Comparison of ENCODE assay signal across 17 cellular contexts in genomic region chr2:223923976-223924375, GRCh38. TPM values are rescaled to one million over a fixed set of nuclear protein-coding genes. Genes with fewer than 3 reads are reported as not detected.
DNase-seq lines count a peak whose midpoint lies in the region; ATAC-seq, FAIRE-seq and TF ChIP-seq lines count a peak whose summit lies in the region.
"Had no signal": no experiment of that assay in that cellular context is flagged by ENCODE, and none has a peak within 500 bp of the region (broad histone marks: within the 10 kb centered on the region; RNA-seq: fewer than 3 reads in every experiment).

No MANE protein-coding gene starts in this region.

- peaks cover 6% of the 10 kb centered on the region for H3K4me1 ChIP-seq in mammary epithelial cell (ENCODE audit: insufficient read depth, low read length)
- H3K4me1 ChIP-seq in endothelial cell of umbilical vein (ENCODE audit: control insufficient read depth, extremely low read depth, insufficient read depth, low read length), result peaks cover 61% of the 10 kb centered on the region

- in situ Hi-C loops in mammary epithelial cell (cut with MboI; ENCODE audit: low sequenced_read_pairs in 2 of 2), result no loop called here

- ATAC-seq in HG02759 (IDR thresholded peaks at IDR 0.05; ENCODE audit: unreplicated experiment), result no peak
- ATAC-seq: GM12878, K562 had no signal

- H3K9me3 ChIP-seq in mammary epithelial cell (replicated peaks; ENCODE audit: insufficient read depth, low read length), result no peaks in the 10 kb centered on the region
- H3K9me3 ChIP-seq in endothelial cell of umbilical vein (replicated peaks; ENCODE audit: control insufficient read depth, insufficient read depth, low read length), result peaks cover 4% of the 10 kb centered on the region

- H3K4me1 Mint-ChIP-seq in MCF 10A (ENCODE audit: insufficient read depth, unreplicated experiment), result peaks cover 15% of the 10 kb centered on the region

- H3K4me3 ChIP-seq in mammary epithelial cell (replicated peaks in 1 of 3; ENCODE audit: insufficient read depth in 1 of 3, low read depth in 2 of 3, low read length in 3 of 3) (no peak overlapping the region), endothelial cell of umbilical vein (replicated peaks in 1 of 3; ENCODE audit: insufficient read depth in 1 of 3, low read depth in 1 of 3, low read length in 3 of 3) (peak overlapping the region in 1 of 3 experiments; percentile 15)
- H3K4me3 ChIP-seq: BLaER1 treated with 17β-estradiol and CSF1 and Interleukin-3, amounts not matched to agents 10 nM and 100 nM; GM12878; K562 had no signal

- no peaks in the 10 kb centered on the region for H3K36me3 Mint-ChIP-seq in MCF 10A (ENCODE audit: insufficient read depth, unreplicated experiment)

- H3K27ac ChIP-seq in mammary epithelial cell (ENCODE audit: insufficient read depth, low read depth, low read length) (no peak overlapping the region), RWPE1 (0 out of 2 replicates have a peak overlapping the region, but pooled peaks have one; percentile 21), endothelial cell of umbilical vein (ENCODE audit: insufficient read depth, low read depth, low read length) (peak overlapping the region; percentile 38)
- H3K27ac ChIP-seq: 22Rv1; BLaER1 treated with 17β-estradiol and CSF1 and Interleukin-3, amounts not matched to agents 10 nM and 100 nM had no signal

- BruUV-seq in MCF 10A (replicated peaks; lab: Mats Ljungman, UMichigan), result no TSS peak
- no TSS peak for BruUV-seq in mammary epithelial cell (replicated peaks; lab: Mats Ljungman, UMichigan)
- BruUV-seq in endothelial cell of umbilical vein (replicated peaks; lab: Mats Ljungman, UMichigan), result no TSS peak

- no peak for DNase-seq in MCF 10A (ENCODE audit: unreplicated experiment)
- DNase-seq in mammary epithelial cell, result no peak
- no peak for DNase-seq in RWPE1 (ENCODE audit: low spot score)
- peak; percentile 83 for DNase-seq in endothelial cell of umbilical vein (ENCODE audit: low read depth, low spot score)
- DNase-seq in activated CD4-positive, alpha-beta T cell treated with anti-CD3 and anti-CD28 coated beads for 4 hours, result no peak
- no peak for DNase-seq in HEK293T (ENCODE audit: extremely low spot score)
- DNase-seq in GM10248 (ENCODE audit: extremely low spot score), result no peak
- DNase-seq: CD4-positive, CD25-positive, alpha-beta regulatory T cell; DMS53; GOT3; H9 had no signal

- H3K9me1 ChIP-seq in endothelial cell of umbilical vein (replicated peaks; ENCODE audit: control insufficient read depth, extremely low read depth, insufficient read depth, low read length), result no peaks in the 10 kb centered on the region

- FAIRE-seq in endothelial cell of umbilical vein (lab: Jason Lieb, UNC), result peak; percentile 81
- FAIRE-seq: GM12878, GM18507, K562 had no signal

- 53% methylated on average over 2 of the region's 2 CpGs for WGBS in mammary epithelial cell (ENCODE audit: low coverage, missing lambda C conversion rate)

- H3K79me2 ChIP-seq in mammary epithelial cell (ENCODE audit: insufficient read depth, low read length) (peaks cover 95% of the 10 kb centered on the region), endothelial cell of umbilical vein (ENCODE audit: control insufficient read depth, insufficient read depth, low read length) (peaks cover 79% of the 10 kb centered on the region)

- H3K4me2 ChIP-seq in mammary epithelial cell (ENCODE audit: insufficient read depth, low read depth, low read length), result no peak overlapping the region
- H3K4me2 ChIP-seq in endothelial cell of umbilical vein (ENCODE audit: insufficient read depth, low read length), result peak overlapping the region; percentile 73
- H3K4me2 ChIP-seq: BLaER1 treated with 17β-estradiol and CSF1 and Interleukin-3, amounts not matched to agents 10 nM and 100 nM had no signal

- H2AFZ ChIP-seq in mammary epithelial cell (ENCODE audit: low read depth, low read length) (no peak overlapping the region), endothelial cell of umbilical vein (ENCODE audit: low read depth, low read length) (no peak overlapping the region)

- H3K27me3 ChIP-seq in mammary epithelial cell (ENCODE audit: insufficient read depth, low read length) (no peaks in the 10 kb centered on the region), endothelial cell of umbilical vein (ENCODE audit: control insufficient read depth in 2 of 2, insufficient read depth in 2 of 2, low read length in 2 of 2) (no peaks in the 10 kb centered on the region)
- H3K27me3 ChIP-seq: BLaER1 treated with 17β-estradiol and CSF1 and Interleukin-3, amounts not matched to agents 10 nM and 100 nM had no signal

- intact Hi-C loops in MCF 10A (cut with micrococcal nuclease) (no loop called here), mammary epithelial cell (cut with micrococcal nuclease) (no loop called here), endothelial cell of umbilical vein (cut with micrococcal nuclease) (loop anchor here (1.0 kb wide), 3 partner anchors 12 to 33 kb away; partner anchors contain the start of gene MRPL44)

- CTCF ChIA-PET in MCF 10A (lab: Yijun Ruan, JAX) (interaction anchor here (0.6 kb wide), 1 partner anchor 34 kb away, joined by 3 read pairs; no protein-coding TSS in a partner anchor), mammary epithelial cell (lab: Charles Lee; ENCODE audit: low non-redundant PET) (no interaction called here), RWPE1 (lab: Yijun Ruan, JAX) (no interaction called here), endothelial cell of umbilical vein (lab: Charles Lee) (interaction anchor here (0.7 to 2.7 kb wide), 9 partner anchors 11 to 126 kb away, joined by 3 to 13 read pairs (median 5); partner anchors contain the start of gene WDFY1), HEK293T (lab: Yijun Ruan, JAX) (no interaction called here), GM10248 (lab: Yijun Ruan, JAX) (interaction anchor here (1.3 kb wide), 1 partner anchor 22 kb away, joined by 3 read pairs; no protein-coding TSS in a partner anchor)

- H4K20me1 ChIP-seq in mammary epithelial cell (ENCODE audit: insufficient read depth, low read length), result no peaks in the 10 kb centered on the region
- no peaks in the 10 kb centered on the region for H4K20me1 ChIP-seq in endothelial cell of umbilical vein (replicated peaks; ENCODE audit: control insufficient read depth, extremely low read depth, insufficient read depth, low read length)

- no peak overlapping the region for H3K4me3 Mint-ChIP-seq in MCF 10A (ENCODE audit: unreplicated experiment)
- H3K4me3 Mint-ChIP-seq: CD4-positive, CD25-positive, alpha-beta regulatory T cell; H9 had no signal

- H3K27me3 Mint-ChIP-seq in MCF 10A (ENCODE audit: insufficient read depth, unreplicated experiment), result no peaks in the 10 kb centered on the region
- H3K27me3 Mint-ChIP-seq: CD4-positive, CD25-positive, alpha-beta regulatory T cell had no signal

- POLR2A ChIA-PET in MCF 10A (lab: Yijun Ruan, JAX), result interaction anchor here (0.9 kb wide), 1 partner anchor 20 kb away, joined by 3 read pairs; no protein-coding TSS in a partner anchor
- POLR2A ChIA-PET in RWPE1 (lab: Yijun Ruan, JAX; ENCODE audit: low non-redundant PET), result no interaction called here
- POLR2A ChIA-PET in endothelial cell of umbilical vein (lab: Charles Lee), result no interaction called here
- POLR2A ChIA-PET in HEK293T (lab: Yijun Ruan, JAX), result no interaction called here
- POLR2A ChIA-PET in GM10248 (lab: Yijun Ruan, JAX), result no interaction called here

- peak overlapping the region; percentile 27 for H3K27ac Mint-ChIP-seq in MCF 10A (ENCODE audit: low read depth, unreplicated experiment)
- H3K27ac Mint-ChIP-seq: CD4-positive, CD25-positive, alpha-beta regulatory T cell; H9 had no signal

- dilution Hi-C loops in mammary epithelial cell (cut with HindIII; ENCODE audit: low sequenced_read_pairs), result no loop called here
- dilution Hi-C loops in endothelial cell of umbilical vein (cut with MboI; ENCODE audit: extremely low pct_ligation_motif_present, low sequenced_read_pairs), result no loop called here

- TF ChIP-seq CTCF in MCF 10A (IDR thresholded peaks at IDR 0.05; ENCODE audit: unreplicated experiment) (no peak), mammary epithelial cell (conservative IDR thresholded peaks at IDR 0.05 in 1 of 2, IDR thresholded peaks at IDR 0.05 in 1 of 2; ENCODE audit: extremely low read depth in 1 of 2, insufficient read depth in 1 of 2, low read depth in 1 of 2, low read length in 2 of 2) (no peak), RWPE1 (conservative IDR thresholded peaks at IDR 0.05; ENCODE audit: low read depth) (no peak), endothelial cell of umbilical vein (IDR thresholded peaks at IDR 0.05; ENCODE audit: extremely low read depth in 1 of 2, insufficient read depth in 1 of 2, low read depth in 1 of 2, low read length in 2 of 2) (no peak), GM10248 (IDR thresholded peaks at IDR 0.05; ENCODE audit: control extremely low read depth, extremely low read depth, low read depth, missing control alignments) (no peak)

- TF ChIP-seq POLR2A in endothelial cell of umbilical vein (IDR thresholded peaks at IDR 0.05; ENCODE audit: low read depth, low read length), result no peak

- H3K36me3 ChIP-seq in mammary epithelial cell (ENCODE audit: insufficient read depth, low read length), result no peaks in the 10 kb centered on the region
- H3K36me3 ChIP-seq in endothelial cell of umbilical vein (ENCODE audit: control insufficient read depth in 2 of 2, extremely low read depth in 1 of 2, insufficient read depth in 2 of 2, low read length in 2 of 2), result no peaks in the 10 kb centered on the region

- H3K9ac ChIP-seq in mammary epithelial cell (ENCODE audit: insufficient read depth, low read length), result no peak overlapping the region
- H3K9ac ChIP-seq in endothelial cell of umbilical vein (replicated peaks; ENCODE audit: extremely low read depth, insufficient read depth, low read length), result peak overlapping the region; percentile 22
- H3K9ac ChIP-seq: BLaER1 treated with 17β-estradiol and CSF1 and Interleukin-3, amounts not matched to agents 10 nM and 100 nM had no signal

- no peaks in the 10 kb centered on the region for H3K9me3 Mint-ChIP-seq in MCF 10A (ENCODE audit: unreplicated experiment)

RNA-seq across cellular contexts. Expression of gene WDFY1, which starts 21.2 kb away (rescaled TPM):
- total RNA-seq in MCF 10A (2022) (36.9 and 41.8 TPM in 2 replicates), mammary epithelial cell (10 to 100 TPM; 55.6 to 96.0 TPM), endothelial cell of umbilical vein (66.0 and 68.7 TPM in 2 replicates)
- polyA plus RNA-seq in mammary epithelial cell (42.8 TPM), endothelial cell of umbilical vein (48.9 and 54.7 TPM in 2 replicates)
- polyA minus RNA-seq in mammary epithelial cell (69.1 TPM), endothelial cell of umbilical vein (390 and 408 TPM in 2 replicates)
- polyA plus RNA-seq in endothelial cell of umbilical vein (2011; cell fraction: cytosol; rRNA removed), result 34.6 and 37.4 TPM in 2 replicates
- polyA plus RNA-seq in endothelial cell of umbilical vein (2011; cell fraction: nucleus; rRNA removed), result 134 and 138 TPM in 2 replicates
- 65.7 and 67.9 TPM in 2 replicates for polyA plus RNA-seq in endothelial cell of umbilical vein (2012)
- 12.9 TPM for polyA minus RNA-seq in endothelial cell of umbilical vein (2011; cell fraction: cytosol; rRNA and poly(A)+ RNA removed)
- 164 and 166 TPM in 2 replicates for polyA minus RNA-seq in endothelial cell of umbilical vein (2011; cell fraction: nucleus; rRNA and poly(A)+ RNA removed)

RNA-seq across cellular contexts. Expression of gene MRPL44, which starts 33.3 kb away (rescaled TPM):
- total RNA-seq in MCF 10A (2022) (27.4 and 31.2 TPM in 2 replicates), mammary epithelial cell (10 to 100 TPM; 24.2 to 27.2 TPM), endothelial cell of umbilical vein (27.7 and 31.5 TPM in 2 replicates)
- polyA plus RNA-seq in mammary epithelial cell (22.8 TPM), endothelial cell of umbilical vein (17.1 and 19.2 TPM in 2 replicates)
- polyA minus RNA-seq in mammary epithelial cell (27.3 TPM), endothelial cell of umbilical vein (6.6 and 6.7 TPM in 2 replicates)
- polyA plus RNA-seq in endothelial cell of umbilical vein (2011; cell fraction: cytosol; rRNA removed), result 19.0 and 19.7 TPM in 2 replicates
- polyA plus RNA-seq in endothelial cell of umbilical vein (2011; cell fraction: nucleus; rRNA removed), result 9.5 and 10.3 TPM in 2 replicates
- 24.2 and 27.9 TPM in 2 replicates for polyA plus RNA-seq in endothelial cell of umbilical vein (2012)
- polyA minus RNA-seq in endothelial cell of umbilical vein (2011; cell fraction: cytosol; rRNA and poly(A)+ RNA removed), result 14.2 TPM
- 6.2 and 8.1 TPM in 2 replicates for polyA minus RNA-seq in endothelial cell of umbilical vein (2011; cell fraction: nucleus; rRNA and poly(A)+ RNA removed)

Comparison
In these comparisons a context has a peak if more than half of its experiments do, and no peak if none do; other contexts are left out.
1. CTCF ChIA-PET loops: an anchor here in MCF 10A (0.6 kb wide), endothelial cell of umbilical vein (0.7 to 2.7 kb wide) and GM10248 (1.3 kb wide); none called in mammary epithelial cell, RWPE1 and HEK293T.